Comparison of ENCODE assay signal across 17 cellular contexts in genomic region chr17:44601574-44602372, GRCh38. TPM values are rescaled to one million over a fixed set of nuclear protein-coding genes. Genes with fewer than 3 reads are reported as not detected.
DNase-seq lines count a peak whose midpoint lies in the region; TF ChIP-seq lines count a peak whose summit lies in the region.
"Had no signal": no experiment of that assay in that cellular context is flagged by ENCODE, and none has a peak within 500 bp of the region (broad histone marks: within the 10 kb centered on the region; RNA-seq: fewer than 3 reads in every experiment).

No MANE protein-coding gene starts in this region.

- no peak overlapping the region for H3K4me3 Mint-ChIP-seq in osteocyte (ENCODE audit: unreplicated experiment)
- H3K4me3 Mint-ChIP-seq: activated naive CD8-positive, alpha-beta T cell treated with anti-CD3 and anti-CD28 coated beads for 36 hours had no signal

- H3K27ac ChIP-seq in vagina: no peak overlapping the region
- H3K27ac ChIP-seq: left ventricle myocardium inferior, Peyer's patch, uterus had no signal

- TF ChIP-seq CTCF in fibroblast of mammary gland (conservative IDR thresholded peaks at IDR 0.05; ENCODE audit: control insufficient read depth, insufficient read depth, low read depth, low read length) (no peak), osteocyte (IDR thresholded peaks at IDR 0.05) (no peak), vagina (IDR thresholded peaks at IDR 0.05) (no peak)

- H3K36me3 ChIP-seq in vagina: no peaks in the 10 kb centered on the region
- H3K36me3 ChIP-seq: left ventricle myocardium inferior, Peyer's patch, uterus had no signal

- no peaks in the 10 kb centered on the region for H3K27me3 Mint-ChIP-seq in osteocyte (ENCODE audit: unreplicated experiment)
- H3K27me3 Mint-ChIP-seq: brain had no signal

- no peak overlapping the region for H3K4me3 ChIP-seq in fibroblast of mammary gland (ENCODE audit: control insufficient read depth, low read depth, low read length)
- H3K4me3 ChIP-seq in vagina: no peak overlapping the region
- H3K4me3 ChIP-seq: left ventricle myocardium inferior, Peyer's patch, uterus had no signal

- intact Hi-C loops in vagina (cut with DNase I): no loop called here

- TF ChIP-seq POLR2A in vagina (IDR thresholded peaks at IDR 0.05): no peak

- H3K27ac Mint-ChIP-seq in osteocyte (ENCODE audit: unreplicated experiment): peak overlapping the region; percentile 59
- H3K27ac Mint-ChIP-seq: activated naive CD8-positive, alpha-beta T cell treated with anti-CD3 and anti-CD28 coated beads for 36 hours had no signal

- DNase-seq in Daoy (ENCODE audit: low read depth) (peak; percentile 73), NCI-H1436 (lab: John Stamatoyannopoulos, UW) (peak; percentile 74), fibroblast of mammary gland (ENCODE audit: low read depth) (peak; percentile 65), osteocyte (ENCODE audit: extremely low spot score, unreplicated experiment) (no peak), vagina (ENCODE audit: extremely low spot score in 2 of 2) (no peak), hepatic stellate cell (ENCODE audit: low spot score) (no peak), HCEC 1CT (no peak)
- DNase-seq: activated naive CD8-positive, alpha-beta T cell treated with anti-CD3 and anti-CD28 coated beads for 36 hours; AML-193; KG1; left ventricle myocardium inferior; NCI-H1048; NCI-H774; Peyer's patch; stimulated activated CD4-positive, alpha-beta T cell treated with anti-CD3 and anti-CD28 coated beads, Interleukin-2, amount 100 ng/mL, for 48 hours; uterus had no signal

- no peaks in the 10 kb centered on the region for H3K9me3 ChIP-seq in vagina
- H3K9me3 ChIP-seq: left ventricle myocardium inferior, Peyer's patch, uterus had no signal

- H3K9me3 Mint-ChIP-seq in osteocyte (ENCODE audit: unreplicated experiment): no peaks in the 10 kb centered on the region
- H3K9me3 Mint-ChIP-seq: activated naive CD8-positive, alpha-beta T cell treated with anti-CD3 and anti-CD28 coated beads for 36 hours had no signal

- peaks cover 12% of the 10 kb centered on the region for H3K4me1 ChIP-seq in vagina
- H3K4me1 ChIP-seq: left ventricle myocardium inferior, Peyer's patch, uterus had no signal

- peaks cover 62% of the 10 kb centered on the region for H3K4me1 Mint-ChIP-seq in osteocyte (ENCODE audit: unreplicated experiment)
- H3K4me1 Mint-ChIP-seq: activated naive CD8-positive, alpha-beta T cell treated with anti-CD3 and anti-CD28 coated beads for 36 hours had no signal

- H3K36me3 Mint-ChIP-seq in osteocyte (ENCODE audit: unreplicated experiment): no peaks in the 10 kb centered on the region
- H3K36me3 Mint-ChIP-seq: activated naive CD8-positive, alpha-beta T cell treated with anti-CD3 and anti-CD28 coated beads for 36 hours; brain had no signal

- no peaks in the 10 kb centered on the region for H3K27me3 ChIP-seq in vagina
- H3K27me3 ChIP-seq: Peyer's patch, uterus had no signal

RNA-seq across cellular contexts. Expression of gene FZD2, which starts 44.5 kb away (rescaled TPM):
- 4.6 and 5.5 TPM in 2 replicates for total RNA-seq in Daoy (2014; rRNA removed; shearing (Covaris generic))
- total RNA-seq in osteocyte (203 and 207 TPM in 2 replicates), vagina (7.6 TPM)
- total RNA-seq: activated naive CD8-positive, alpha-beta T cell treated with anti-CD3 and anti-CD28 coated beads for 36 hours had no signal

RNA-seq across cellular contexts. Expression of gene MEIOC, which starts 54.5 kb away (rescaled TPM):
- total RNA-seq in Daoy (2014; rRNA removed; shearing (Covaris generic)): 0.27 and 0.34 TPM in 2 replicates
- total RNA-seq in osteocyte (0.75 TPM in 1 of 2 replicates, not detected in the other), vagina (not detected)
- total RNA-seq: left ventricle myocardium inferior, Peyer's patch had no signal

Comparison
In these comparisons a context has a peak if more than half of its experiments do, and no peak if none do; other contexts are left out.
1. DNase-seq: peak in Daoy (single experiment), NCI-H1436 (single experiment) and fibroblast of mammary gland (single experiment); none in osteocyte (single experiment), vagina (0 of 2), hepatic stellate cell (single experiment) and HCEC 1CT (single experiment).
2. RNA of gene FZD2, which starts 44.5 kb away (total RNA-seq): 203 to 207 TPM in osteocyte; 7.6 TPM in vagina (single experiment) and 4.6 to 5.5 TPM in Daoy; every median in the first group is over 10 times any median in the second.